In genomic region chr4:40728341-40728740, GRCh38 we compare ENCODE assay signal across 28 cellular contexts. TPM values are rescaled to one million over a fixed set of nuclear protein-coding genes. Genes with fewer than 3 reads are reported as not detected.
DNase-seq lines count a peak whose midpoint lies in the region; ATAC-seq, FAIRE-seq and TF ChIP-seq lines count a peak whose summit lies in the region.
"Had no signal": no experiment of that assay in that cellular context is flagged by ENCODE, and none has a peak within 500 bp of the region (broad histone marks: within the 10 kb centered on the region; RNA-seq: fewer than 3 reads in every experiment).

No MANE protein-coding gene starts in this region.

- H3K4me2 ChIP-seq in neural progenitor cell = peak overlapping the region; percentile 31
- H3K4me2 ChIP-seq: A549 had no signal

- H3K27ac Mint-ChIP-seq in neural progenitor cell (no peak overlapping the region), type B pancreatic cell (peak overlapping the region; percentile 42)
- H3K27ac Mint-ChIP-seq: CD4-positive, alpha-beta T cell; HFFc6 had no signal

- no peaks in the 10 kb centered on the region for H3K36me3 Mint-ChIP-seq in neural progenitor cell
- no peaks in the 10 kb centered on the region for H3K36me3 Mint-ChIP-seq in type B pancreatic cell

- no peak overlapping the region for H3K9ac ChIP-seq in HUES48 (ENCODE audit: low read depth, low read length)
- peak overlapping the region in 1 of 2 donors; percentile 29 for H3K9ac ChIP-seq in kidney (ENCODE audit: low read length in 2 of 2)
- H3K9ac ChIP-seq in neural progenitor cell = no peak overlapping the region

- H3F3A ChIP-seq in neural progenitor cell (ENCODE audit: low read depth) = peaks cover 9% of the 10 kb centered on the region

- FAIRE-seq in kidney (lab: Jason Lieb, UNC) = peak; percentile 46
- FAIRE-seq: A549, K562 had no signal

- H3K4me1 ChIP-seq in HUES48 (ENCODE audit: control insufficient read depth, insufficient read depth, low read length) (peaks cover 9% of the 10 kb centered on the region; the same call in 1 of the 2 replicates), kidney (ENCODE audit: control insufficient read depth in 1 of 2, insufficient read depth in 1 of 2, low read depth in 1 of 2, low read length in 2 of 2) (peaks cover 2 to 6% of the 10 kb centered on the region in 2 donors), neural progenitor cell (peaks cover 12% of the 10 kb centered on the region)

- no peak overlapping the region for H3K4me3 Mint-ChIP-seq in neural progenitor cell
- H3K4me3 Mint-ChIP-seq in type B pancreatic cell = no peak overlapping the region
- H3K4me3 Mint-ChIP-seq: CD4-positive, alpha-beta T cell; HFFc6 had no signal

- peak overlapping the region; percentile 2 for H3K27ac ChIP-seq in HUES48 (ENCODE audit: low read depth, low read length)
- H3K27ac ChIP-seq in kidney (ENCODE audit: low read depth in 2 of 2, low read length in 2 of 2) = no peak overlapping the region
- H3K27ac ChIP-seq in neural progenitor cell = no peak overlapping the region
- H3K27ac ChIP-seq in brain microvascular endothelial cell = no peak overlapping the region
- H3K27ac ChIP-seq: A549, HL-60 had no signal

- H3K4me3 ChIP-seq in HUES48 (ENCODE audit: low read depth, low read length) = no peak overlapping the region
- no peak overlapping the region for H3K4me3 ChIP-seq in kidney (ENCODE audit: low read length in 2 of 2)
- H3K4me3 ChIP-seq in neural progenitor cell = no peak overlapping the region
- H3K4me3 ChIP-seq in brain microvascular endothelial cell (ENCODE audit: low read depth, low read length) = no peak overlapping the region
- H3K4me3 ChIP-seq: A549; BLaER1 treated with 17β-estradiol and CSF1 and Interleukin-3, amounts not matched to agents 10 nM and 100 nM; HAP-1; K562 had no signal

- no peaks in the 10 kb centered on the region for H3K9me3 ChIP-seq in HUES48 (ENCODE audit: control insufficient read depth, insufficient read depth, low read length)
- no peaks in the 10 kb centered on the region for H3K9me3 ChIP-seq in kidney (ENCODE audit: control insufficient read depth in 1 of 2, low read length in 2 of 2)
- H3K9me3 ChIP-seq in neural progenitor cell (ENCODE audit: low read depth) = no peaks in the 10 kb centered on the region
- H3K9me3 ChIP-seq: A549; BLaER1 treated with 17β-estradiol and CSF1 and Interleukin-3, amounts not matched to agents 10 nM and 100 nM; HAP-1 had no signal

- H3K27me3 Mint-ChIP-seq in neural progenitor cell (ENCODE audit: insufficient read depth, low read depth) = no peaks in the 10 kb centered on the region
- H3K27me3 Mint-ChIP-seq in type B pancreatic cell = no peaks in the 10 kb centered on the region

- H3K27me3 ChIP-seq in HUES48 (ENCODE audit: control insufficient read depth, insufficient read depth, low read length) = no peaks in the 10 kb centered on the region
- no peaks in the 10 kb centered on the region for H3K27me3 ChIP-seq in neural progenitor cell
- H3K27me3 ChIP-seq in brain microvascular endothelial cell (replicated peaks) = no peaks in the 10 kb centered on the region
- H3K27me3 ChIP-seq: BLaER1 treated with 17β-estradiol and CSF1 and Interleukin-3, amounts not matched to agents 10 nM and 100 nM had no signal

- intact Hi-C loops in kidney (cut with DNase I) = no loop called here

- H3K79me2 ChIP-seq in neural progenitor cell (ENCODE audit: low read depth) = no peaks in the 10 kb centered on the region

- DNase-seq in kidney (no peak), neural progenitor cell (ENCODE audit: low spot score) (peak; percentile 41), type B pancreatic cell (ENCODE audit: extremely low spot score, unreplicated experiment) (no peak), brain microvascular endothelial cell (no peak), NCI-H226 (no peak)
- DNase-seq: AML-193; CD4-positive, alpha-beta T cell; GOT3; HFFc6; MV-4-11; NCI-H1105; NCI-H1436 treated with DMSO at 0.1 percent for 48 hours; NCI-H187 treated with DMSO at 0.1 percent for 48 hours; NCI-H446; NCI-H524 treated with DMSO at 0.1 percent for 48 hours; NCI-H82; NK-92 treated with Interleukin-12 subunit alpha and Interleukin-12 subunit beta, amount 100 ng/mL, for 24 hours; PC-3 had no signal

- ATAC-seq in HG02884 (IDR thresholded peaks at IDR 0.05; ENCODE audit: unreplicated experiment) = no peak
- ATAC-seq: A549, K562, PC-3, SK-N-SH treated with all-trans-retinoic acid at 6 μM for 48 hours had no signal

- no peaks in the 10 kb centered on the region for H4K20me1 ChIP-seq in neural progenitor cell (ENCODE audit: low read depth)
- H4K20me1 ChIP-seq: BLaER1 treated with 17β-estradiol and CSF1 and Interleukin-3, amounts not matched to agents 10 nM and 100 nM had no signal

- TF ChIP-seq CTCF in kidney (IDR thresholded peaks at IDR 0.05; ENCODE audit: borderline replicate concordance, extremely low read depth, insufficient read depth) = no peak
- TF ChIP-seq CTCF in neural progenitor cell (IDR thresholded peaks at IDR 0.05) = no peak
- TF ChIP-seq CTCF in type B pancreatic cell (conservative IDR thresholded peaks at IDR 0.05) = no peak
- no peak for TF ChIP-seq CTCF in brain microvascular endothelial cell (IDR thresholded peaks at IDR 0.05; ENCODE audit: low read depth, low read length, missing control alignments)

- H3K4me1 Mint-ChIP-seq in neural progenitor cell (peaks cover 6% of the 10 kb centered on the region), type B pancreatic cell (ENCODE audit: unreplicated experiment) (peaks cover 10% of the 10 kb centered on the region)

- no peaks in the 10 kb centered on the region for H3K9me3 Mint-ChIP-seq in neural progenitor cell
- H3K9me3 Mint-ChIP-seq in type B pancreatic cell = peaks cover 4% of the 10 kb centered on the region
- H3K9me3 Mint-ChIP-seq: CD4-positive, alpha-beta T cell; HFFc6 had no signal

- in situ Hi-C loops in brain microvascular endothelial cell (cut with HindIII; ENCODE audit: low pct_ligation_motif_present, low sequenced_read_pairs) = no loop called here

- no peaks in the 10 kb centered on the region for H3K36me3 ChIP-seq in HUES48 (ENCODE audit: control insufficient read depth, insufficient read depth, low read length)
- H3K36me3 ChIP-seq in kidney (ENCODE audit: control insufficient read depth in 1 of 2, insufficient read depth in 2 of 2, low read length in 2 of 2) = no peaks in the 10 kb centered on the region
- H3K36me3 ChIP-seq in neural progenitor cell = no peaks in the 10 kb centered on the region
- H3K36me3 ChIP-seq in brain microvascular endothelial cell (replicated peaks) = no peaks in the 10 kb centered on the region
- H3K36me3 ChIP-seq: BLaER1 treated with 17β-estradiol and CSF1 and Interleukin-3, amounts not matched to agents 10 nM and 100 nM; HAP-1 had no signal

- no peak overlapping the region for H2AFZ ChIP-seq in neural progenitor cell (replicated peaks)

RNA-seq across cellular contexts. Expression of gene NSUN7, which starts 21.4 kb away (rescaled TPM):
- total RNA-seq in kidney = 7.6 TPM
- polyA plus RNA-seq in kidney (ENCODE audit: insufficient read depth, low read depth, low replicate concordance) = 4.1 TPM
- 29.1 and 37.4 TPM in 2 replicates for total RNA-seq in neural progenitor cell (ENCODE audit: low replicate concordance)
- 8.3 and 12.3 TPM in 2 replicates for total RNA-seq in type B pancreatic cell (ENCODE audit: low replicate concordance)
- total RNA-seq: HFFc6, K562, LHCN-M2, MCF 10A had no signal
- polyA plus RNA-seq: K562 had no signal
